ENCODE assay signal across 8 cellular contexts in the genomic region with DNA sequence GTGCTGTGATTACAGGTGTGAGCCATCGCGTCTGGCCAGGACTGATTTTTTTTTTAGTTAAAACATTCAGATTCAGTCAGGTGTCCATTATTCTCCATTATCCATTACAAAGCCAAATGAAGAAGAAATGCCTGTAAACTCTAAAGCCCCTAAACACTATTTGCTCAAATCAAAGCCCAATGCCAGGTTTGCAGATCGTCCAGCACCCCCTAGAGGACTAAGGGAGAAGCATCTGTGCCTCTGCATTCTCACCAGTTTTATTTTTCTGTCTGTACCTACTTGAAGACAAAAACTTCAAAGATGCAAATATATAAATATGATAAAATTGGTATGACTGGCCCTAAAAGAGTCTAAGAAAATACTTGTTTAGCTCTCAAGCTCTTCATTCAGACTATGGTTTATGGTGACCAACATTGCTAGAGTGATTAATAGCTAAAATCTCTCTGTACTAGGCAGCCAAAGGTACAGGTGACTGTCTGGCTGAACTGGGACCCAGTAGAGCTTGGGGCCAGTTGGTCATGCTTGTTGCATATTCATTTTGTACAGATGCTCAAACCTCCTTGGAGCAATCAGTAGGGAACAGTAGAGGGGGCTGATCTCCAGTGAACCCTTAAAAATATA.
DNase-seq lines count a peak whose midpoint lies in the region; ATAC-seq and TF ChIP-seq lines count a peak whose summit lies in the region.

No MANE protein-coding gene starts in this region.

- CTCF ChIA-PET in AG04449 (lab: Yijun Ruan, JAX) = interaction anchor here (0.7 to 6.1 kb wide), 31 partner anchors 8 to 243 kb away, joined by 3 to 54 read pairs (median 4); no protein-coding TSS in a partner anchor

- no peak overlapping the region for H3K23ac ChIP-seq in mesendoderm (ENCODE audit: low read length)

- no peak overlapping the region for H2BK120ac ChIP-seq in mesendoderm (ENCODE audit: low read depth, low read length)

- no peak overlapping the region for H3K9ac ChIP-seq in mesendoderm (ENCODE audit: low read length)

- POLR2A ChIA-PET in AG04449 (lab: Yijun Ruan, JAX) = no interaction called here

- H3K27me3 ChIP-seq in brain microvascular endothelial cell (replicated peaks) (no peaks in the 10 kb centered on the region), mesendoderm (ENCODE audit: insufficient read depth, low read length, poor library complexity) (no peaks in the 10 kb centered on the region)

- H3K4me3 ChIP-seq in AG04449 (ENCODE audit: low read depth, low read length) = no peak overlapping the region
- H3K4me3 ChIP-seq in brain microvascular endothelial cell (ENCODE audit: low read depth, low read length) = no peak overlapping the region
- no peak overlapping the region for H3K4me3 ChIP-seq in mesendoderm (ENCODE audit: low read length)

- WGBS in mesendoderm (ENCODE audit: extremely low coverage, insufficient coverage, low lambda C conversion rate) = no CpG with 5 or more reads among the region's 3 CpGs

- no peak overlapping the region for H3K4ac ChIP-seq in mesendoderm (ENCODE audit: low read depth, low read length)

- no peak overlapping the region for H3K56ac ChIP-seq in mesendoderm (ENCODE audit: low read length)

- TF ChIP-seq CTCF in AG04449 (IDR thresholded peaks at IDR 0.05; ENCODE audit: insufficient read depth, low read length, missing control alignments) (peak; percentile 77), brain microvascular endothelial cell (IDR thresholded peaks at IDR 0.05; ENCODE audit: low read depth, low read length, missing control alignments) (peak; percentile 92)

- no peak overlapping the region for H2AK5ac ChIP-seq in mesendoderm (ENCODE audit: low read length)

- in situ Hi-C loops in brain microvascular endothelial cell (cut with HindIII; ENCODE audit: low pct_ligation_motif_present, low sequenced_read_pairs) = no loop called here

- no peak overlapping the region for H4K5ac ChIP-seq in mesendoderm (ENCODE audit: low read length)

- no peak overlapping the region for H2BK5ac ChIP-seq in mesendoderm (ENCODE audit: low read length)

- no peak for ATAC-seq in HG02885 (IDR thresholded peaks at IDR 0.05; ENCODE audit: poor library complexity, unreplicated experiment)

- H3K79me1 ChIP-seq in mesendoderm (ENCODE audit: low read length) = no peaks in the 10 kb centered on the region

- H3K27ac ChIP-seq in brain microvascular endothelial cell = no peak overlapping the region
- no peak overlapping the region for H3K27ac ChIP-seq in mesendoderm (ENCODE audit: low read depth, low read length)

- DNase-seq in AG04449 (ENCODE audit: low read depth, low spot score) (no peak), ELR (ENCODE audit: low read depth) (peak; percentile 63), NCI-H460 (ENCODE audit: extremely low read depth, low read depth) (peak; percentile 45), brain microvascular endothelial cell (no peak), mesendoderm (peak; percentile 63), cerebellar nuclear complex (lab: John Stamatoyannopoulos, UW) (no peak), putamen (ENCODE audit: low spot score) (no peak)

- no peak overlapping the region for H2BK15ac ChIP-seq in mesendoderm (replicated peaks; ENCODE audit: low read depth)

- H3K36me3 ChIP-seq in brain microvascular endothelial cell (replicated peaks) (no peaks in the 10 kb centered on the region), mesendoderm (ENCODE audit: control insufficient read depth, insufficient read depth, low read length) (no peaks in the 10 kb centered on the region)

- peaks cover 15% of the 10 kb centered on the region for H3K4me1 ChIP-seq in mesendoderm (ENCODE audit: control insufficient read depth, low read depth, low read length)

- H3K79me2 ChIP-seq in mesendoderm (ENCODE audit: control insufficient read depth, insufficient read depth, low read length) = no peaks in the 10 kb centered on the region

- H3K18ac ChIP-seq in mesendoderm (ENCODE audit: low read length) = no peak overlapping the region

- H3K4me2 ChIP-seq in mesendoderm (ENCODE audit: low read length) = no peak overlapping the region

- H4K8ac ChIP-seq in mesendoderm (ENCODE audit: low read depth, low read length) = no peak overlapping the region

Comparison
In these comparisons a context has a peak if more than half of its experiments do, and no peak if none do; other contexts are left out.
1. DNase-seq: peak in ELR (single experiment), NCI-H460 (single experiment) and mesendoderm (single experiment); none in AG04449 (single experiment), brain microvascular endothelial cell (single experiment), cerebellar nuclear complex (0 of 2) and putamen (single experiment).